ENCODE assay signal across 26 cellular contexts in the genomic region with DNA sequence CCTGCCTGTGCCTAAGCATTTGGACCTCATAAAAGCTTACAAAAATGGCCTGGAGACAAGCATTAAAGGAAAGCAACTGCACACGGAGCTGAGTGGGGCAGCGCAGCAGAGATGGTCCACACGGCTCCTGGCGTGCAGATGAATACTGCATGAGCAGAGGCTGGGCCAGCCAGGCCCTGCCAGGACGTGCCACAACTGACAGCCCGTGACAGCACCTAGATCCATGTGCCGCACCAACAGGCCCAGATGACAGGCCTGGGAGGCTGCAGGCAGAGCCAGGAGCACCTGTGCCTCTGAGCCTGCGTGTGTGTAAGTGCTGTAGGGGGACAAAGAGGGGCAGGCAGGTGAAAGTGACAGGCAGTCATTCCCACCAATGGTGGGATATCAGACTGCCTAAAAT. TPM values are rescaled to one million over a fixed set of nuclear protein-coding genes. Genes with fewer than 3 reads are reported as not detected.
DNase-seq lines count a peak whose midpoint lies in the region; ATAC-seq, FAIRE-seq and TF ChIP-seq lines count a peak whose summit lies in the region.
"Had no signal": no experiment of that assay in that cellular context is flagged by ENCODE, and none has a peak within 500 bp of the region (broad histone marks: within the 10 kb centered on the region; RNA-seq: fewer than 3 reads in every experiment).

No MANE protein-coding gene starts in this region.

- H3K4me2 ChIP-seq in BLaER1 (peak overlapping the region; percentile 43), OCI-LY7 (ENCODE audit: low read length) (peak overlapping the region; percentile 90)

- peaks cover 100% of the 10 kb centered on the region for H3K79me2 ChIP-seq in OCI-LY7 (ENCODE audit: insufficient read depth, low read depth, low read length)

- intact Hi-C loops in OCI-LY7 (cut with micrococcal nuclease; ENCODE audit: unreplicated experiment) (loop anchor here (5.0 kb wide), 1 partner anchor 69 kb away; no protein-coding TSS in a partner anchor), psoas muscle (cut with DNase I) (no loop called here)

- peaks cover 80% of the 10 kb centered on the region for H3K4me1 ChIP-seq in BLaER1
- peaks cover 96% of the 10 kb centered on the region for H3K4me1 ChIP-seq in OCI-LY7 (ENCODE audit: insufficient read depth, low read length, poor library complexity, severe bottlenecking)
- H3K4me1 ChIP-seq in foreskin keratinocyte: peaks cover 31% of the 10 kb centered on the region
- peaks cover 29% of the 10 kb centered on the region for H3K4me1 ChIP-seq in psoas muscle

- peak; percentile 54 for DNase-seq in OCI-LY7 (ENCODE audit: low spot score)
- DNase-seq in foreskin keratinocyte: no peak
- no peak for DNase-seq in psoas muscle
- DNase-seq in NCI-H2107 (lab: John Stamatoyannopoulos, UW): no peak
- no peak for DNase-seq in GM12892 (ENCODE audit: insufficient read length)
- no peak for DNase-seq in hypothalamus (lab: John Stamatoyannopoulos, UW)
- DNase-seq: activated CD4-positive, alpha-beta T cell treated with anti-CD3 and anti-CD28 coated beads, Interleukin-2, amount 10 ng/mL, durations not matched to agents 24 days and 14 days; activated naive CD4-positive, alpha-beta T cell; activated T-cell treated with anti-CD3 and anti-CD28 coated beads, Interleukin-2, amount 50 U/mL, for 4 hours; BE2C; body of pancreas; DMS153; effector CD4-positive, alpha-beta T cell; GDM1; H9; MG63; NCI-H2029; NCI-H345; NCI-H774; stimulated activated naive CD8-positive, alpha-beta T cell treated with anti-CD3 and anti-CD28 coated beads, Interleukin-15, amount 100 ng/mL, for 72 hours had no signal

- POLR2A ChIA-PET in OCI-LY7 (lab: Charles Lee): interaction anchor here (0.6 kb wide), 1 partner anchor 17 kb away, joined by 3 read pairs; no protein-coding TSS in a partner anchor

- H3K36me3 ChIP-seq in BLaER1 (0 out of 2 replicates have a peak, but pooled peaks cover 7% of the 10 kb centered on the region), OCI-LY7 (ENCODE audit: insufficient read depth, low read length) (peaks cover 50% of the 10 kb centered on the region), psoas muscle (ENCODE audit: insufficient read depth in 1 of 2, low read depth in 1 of 2) (no peaks in the 10 kb centered on the region)
- H3K36me3 ChIP-seq: BE2C, tibial nerve had no signal

- FAIRE-seq in GM12892 (lab: Jason Lieb, UNC): no peak
- FAIRE-seq: K562 had no signal

- no peak overlapping the region for H3K4me3 ChIP-seq in BLaER1
- peak overlapping the region; percentile 54 for H3K4me3 ChIP-seq in OCI-LY7 (ENCODE audit: low read depth, low read length, poor library complexity, severe bottlenecking)
- H3K4me3 ChIP-seq in psoas muscle: no peak overlapping the region
- H3K4me3 ChIP-seq: body of pancreas, K562, MG63, tibial nerve had no signal

- H4K20me1 ChIP-seq in BLaER1 (peaks cover 100% of the 10 kb centered on the region), OCI-LY7 (ENCODE audit: insufficient read depth, low read length) (peaks cover 46% of the 10 kb centered on the region)

- H2AFZ ChIP-seq in OCI-LY7 (ENCODE audit: low read length): no peak overlapping the region

- CTCF ChIA-PET in OCI-LY7 (lab: Charles Lee; ENCODE audit: unreplicated experiment): interaction anchor here (0.5 kb wide), 1 partner anchor 66 kb away, joined by 3 read pairs; no protein-coding TSS in a partner anchor

- no peaks in the 10 kb centered on the region for H3K9me2 ChIP-seq in OCI-LY7 (ENCODE audit: insufficient read depth, low read length)

- H3K27ac ChIP-seq in BLaER1 (no peak overlapping the region), OCI-LY7 (ENCODE audit: low read depth, low read length, poor library complexity, severe bottlenecking) (peak overlapping the region; percentile 96), foreskin keratinocyte (no peak overlapping the region), psoas muscle (peak overlapping the region; percentile 10)
- H3K27ac ChIP-seq: body of pancreas, epithelial cell of prostate, tibial nerve, VCaP had no signal

- H3K9me3 ChIP-seq in BLaER1: no peaks in the 10 kb centered on the region
- H3K9me3 ChIP-seq in OCI-LY7 (ENCODE audit: low read length): no peaks in the 10 kb centered on the region
- no peaks in the 10 kb centered on the region for H3K9me3 ChIP-seq in psoas muscle
- H3K9me3 ChIP-seq: BE2C, body of pancreas, MG63, tibial nerve had no signal

- TF ChIP-seq CTCF in OCI-LY7 (conservative IDR thresholded peaks at IDR 0.05; ENCODE audit: low read length): no peak
- no peak for TF ChIP-seq CTCF in foreskin keratinocyte (conservative IDR thresholded peaks at IDR 0.05)
- no peak for TF ChIP-seq CTCF in psoas muscle (IDR thresholded peaks at IDR 0.05)

- ATAC-seq in foreskin keratinocyte (peak; percentile 48), psoas muscle (peak; percentile 63 to 80 (median 68)), HG03095 (IDR thresholded peaks at IDR 0.05; ENCODE audit: unreplicated experiment) (no peak)
- ATAC-seq: activated T-cell treated with anti-CD3 and anti-CD28 coated beads, Interleukin-2, amount 50 U/mL, for 4 hours; body of pancreas; K562; stimulated activated naive CD8-positive, alpha-beta T cell treated with anti-CD3 and anti-CD28 coated beads, Interleukin-15, amount 100 ng/mL, for 72 hours had no signal

- H3K27me3 ChIP-seq in BLaER1: no peaks in the 10 kb centered on the region
- no peaks in the 10 kb centered on the region for H3K27me3 ChIP-seq in foreskin keratinocyte
- no peaks in the 10 kb centered on the region for H3K27me3 ChIP-seq in psoas muscle (ENCODE audit: insufficient read depth in 3 of 3, low read length in 2 of 3)
- H3K27me3 ChIP-seq: BE2C, body of pancreas, MG63, tibial nerve had no signal

- TF ChIP-seq POLR2A in GM12892 (IDR thresholded peaks at IDR 0.05; ENCODE audit: low read depth, low read length): no peak

- WGBS in psoas muscle, 3 donors: 51 to 69% (median 64%) methylated on average over 8 of the region's 8 CpGs

- H3K9ac ChIP-seq in BLaER1: 0 out of 2 replicates have a peak overlapping the region, but pooled peaks have one; percentile 27

- no TSS peak for BruUV-seq in OCI-LY7 (replicated peaks; lab: Mats Ljungman, UMichigan)

RNA-seq across cellular contexts. Expression of gene MICAL3, which starts 33.4 kb away (rescaled TPM):
- 80.9 and 93.2 TPM in 2 replicates for total RNA-seq in OCI-LY7 (2014; rRNA removed; shearing (Covaris generic))
- total RNA-seq in OCI-LY7 (2022) (175 and 210 TPM in 2 replicates), foreskin keratinocyte (59.6 and 68.0 TPM in 2 replicates), psoas muscle (10 to 100 TPM; 15.5 to 38.3 (median 27.1) TPM)
- polyA plus RNA-seq in foreskin keratinocyte (5.3 and 7.0 TPM in 2 replicates), psoas muscle (1 to 10 TPM; 2.1 to 6.9 (median 3.5) TPM)
- 17.4 TPM for polyA plus RNA-seq in GM12892 (2012; ENCODE audit: missing spikeins)

Comparison
In these comparisons a context has a peak if more than half of its experiments do, and no peak if none do; other contexts are left out.
1. H3K27ac ChIP-seq: peak in OCI-LY7 (single experiment) and psoas muscle (single experiment); none in BLaER1 (single experiment) and foreskin keratinocyte (single experiment).